Comparison of ENCODE assay signal across 2 cellular contexts in genomic region chr1:161260939-161261858, GRCh38.
A peak's percentile ranks its signal among the peaks of the same experiment; 100 is the strongest.
TF ChIP-seq lines count a peak whose summit lies in the region.

No MANE protein-coding gene starts in this region.

TF ChIP-seq in liver, 16 proteins besides CTCF, POLR2A, EP300 and RAD21:
- TF ChIP-seq, protein P1, sequence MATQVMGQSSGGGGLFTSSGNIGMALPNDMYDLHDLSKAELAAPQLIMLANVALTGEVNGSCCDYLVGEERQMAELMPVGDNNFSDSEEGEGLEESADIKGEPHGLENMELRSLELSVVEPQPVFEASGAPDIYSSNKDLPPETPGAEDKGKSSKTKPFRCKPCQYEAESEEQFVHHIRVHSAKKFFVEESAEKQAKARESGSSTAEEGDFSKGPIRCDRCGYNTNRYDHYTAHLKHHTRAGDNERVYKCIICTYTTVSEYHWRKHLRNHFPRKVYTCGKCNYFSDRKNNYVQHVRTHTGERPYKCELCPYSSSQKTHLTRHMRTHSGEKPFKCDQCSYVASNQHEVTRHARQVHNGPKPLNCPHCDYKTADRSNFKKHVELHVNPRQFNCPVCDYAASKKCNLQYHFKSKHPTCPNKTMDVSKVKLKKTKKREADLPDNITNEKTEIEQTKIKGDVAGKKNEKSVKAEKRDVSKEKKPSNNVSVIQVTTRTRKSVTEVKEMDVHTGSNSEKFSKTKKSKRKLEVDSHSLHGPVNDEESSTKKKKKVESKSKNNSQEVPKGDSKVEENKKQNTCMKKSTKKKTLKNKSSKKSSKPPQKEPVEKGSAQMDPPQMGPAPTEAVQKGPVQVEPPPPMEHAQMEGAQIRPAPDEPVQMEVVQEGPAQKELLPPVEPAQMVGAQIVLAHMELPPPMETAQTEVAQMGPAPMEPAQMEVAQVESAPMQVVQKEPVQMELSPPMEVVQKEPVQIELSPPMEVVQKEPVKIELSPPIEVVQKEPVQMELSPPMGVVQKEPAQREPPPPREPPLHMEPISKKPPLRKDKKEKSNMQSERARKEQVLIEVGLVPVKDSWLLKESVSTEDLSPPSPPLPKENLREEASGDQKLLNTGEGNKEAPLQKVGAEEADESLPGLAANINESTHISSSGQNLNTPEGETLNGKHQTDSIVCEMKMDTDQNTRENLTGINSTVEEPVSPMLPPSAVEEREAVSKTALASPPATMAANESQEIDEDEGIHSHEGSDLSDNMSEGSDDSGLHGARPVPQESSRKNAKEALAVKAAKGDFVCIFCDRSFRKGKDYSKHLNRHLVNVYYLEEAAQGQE (IDR thresholded peaks at IDR 0.05) = peak; percentile 46
- no peak for TF ChIP-seq NR2F2 (IDR thresholded peaks at IDR 0.05)
- peak in 1 of 2 donors; percentile 36 for TF ChIP-seq HNF4A (conservative IDR thresholded peaks at IDR 0.05)

TF ChIP-seq in WTC11, 78 proteins besides CTCF, POLR2A, EP300 and RAD21:
- TF ChIP-seq NFE2L1 (CRISPR knock-in tag; IDR thresholded peaks at IDR 0.05) = no peak
- TF ChIP-seq RORB (CRISPR knock-in tag; IDR thresholded peaks at IDR 0.05) = no peak
- no peak for TF ChIP-seq ESRRA (CRISPR knock-in tag; IDR thresholded peaks at IDR 0.05; ENCODE audit: borderline replicate concordance)
- no peak for TF ChIP-seq ZNF138 (CRISPR knock-in tag; conservative IDR thresholded peaks at IDR 0.05)
- TF ChIP-seq ZNF396 (CRISPR knock-in tag; IDR thresholded peaks at IDR 0.05; ENCODE audit: borderline replicate concordance) = no peak
- no peak for TF ChIP-seq ATF3 (CRISPR knock-in tag; conservative IDR thresholded peaks at IDR 0.05)
- TF ChIP-seq NR2C2 (CRISPR knock-in tag; IDR thresholded peaks at IDR 0.05) = no peak
- TF ChIP-seq RELA (CRISPR knock-in tag; IDR thresholded peaks at IDR 0.05; ENCODE audit: borderline replicate concordance) = no peak
- no peak for TF ChIP-seq ERG (CRISPR knock-in tag; IDR thresholded peaks at IDR 0.05)
- TF ChIP-seq ZNF263 (CRISPR knock-in tag; IDR thresholded peaks at IDR 0.05; ENCODE audit: low read depth) = no peak
- TF ChIP-seq GTF2I (CRISPR knock-in tag; conservative IDR thresholded peaks at IDR 0.05) = no peak
- TF ChIP-seq ZNF425 (CRISPR knock-in tag; conservative IDR thresholded peaks at IDR 0.05) = no peak
- TF ChIP-seq NR3C1 (CRISPR knock-in tag; conservative IDR thresholded peaks at IDR 0.05; ENCODE audit: low read depth) = no peak
- no peak for TF ChIP-seq CBFB (CRISPR knock-in tag; IDR thresholded peaks at IDR 0.05; ENCODE audit: low read depth)
- no peak for TF ChIP-seq MXD4 (CRISPR knock-in tag; IDR thresholded peaks at IDR 0.05; ENCODE audit: borderline replicate concordance)
- TF ChIP-seq, protein P2, sequence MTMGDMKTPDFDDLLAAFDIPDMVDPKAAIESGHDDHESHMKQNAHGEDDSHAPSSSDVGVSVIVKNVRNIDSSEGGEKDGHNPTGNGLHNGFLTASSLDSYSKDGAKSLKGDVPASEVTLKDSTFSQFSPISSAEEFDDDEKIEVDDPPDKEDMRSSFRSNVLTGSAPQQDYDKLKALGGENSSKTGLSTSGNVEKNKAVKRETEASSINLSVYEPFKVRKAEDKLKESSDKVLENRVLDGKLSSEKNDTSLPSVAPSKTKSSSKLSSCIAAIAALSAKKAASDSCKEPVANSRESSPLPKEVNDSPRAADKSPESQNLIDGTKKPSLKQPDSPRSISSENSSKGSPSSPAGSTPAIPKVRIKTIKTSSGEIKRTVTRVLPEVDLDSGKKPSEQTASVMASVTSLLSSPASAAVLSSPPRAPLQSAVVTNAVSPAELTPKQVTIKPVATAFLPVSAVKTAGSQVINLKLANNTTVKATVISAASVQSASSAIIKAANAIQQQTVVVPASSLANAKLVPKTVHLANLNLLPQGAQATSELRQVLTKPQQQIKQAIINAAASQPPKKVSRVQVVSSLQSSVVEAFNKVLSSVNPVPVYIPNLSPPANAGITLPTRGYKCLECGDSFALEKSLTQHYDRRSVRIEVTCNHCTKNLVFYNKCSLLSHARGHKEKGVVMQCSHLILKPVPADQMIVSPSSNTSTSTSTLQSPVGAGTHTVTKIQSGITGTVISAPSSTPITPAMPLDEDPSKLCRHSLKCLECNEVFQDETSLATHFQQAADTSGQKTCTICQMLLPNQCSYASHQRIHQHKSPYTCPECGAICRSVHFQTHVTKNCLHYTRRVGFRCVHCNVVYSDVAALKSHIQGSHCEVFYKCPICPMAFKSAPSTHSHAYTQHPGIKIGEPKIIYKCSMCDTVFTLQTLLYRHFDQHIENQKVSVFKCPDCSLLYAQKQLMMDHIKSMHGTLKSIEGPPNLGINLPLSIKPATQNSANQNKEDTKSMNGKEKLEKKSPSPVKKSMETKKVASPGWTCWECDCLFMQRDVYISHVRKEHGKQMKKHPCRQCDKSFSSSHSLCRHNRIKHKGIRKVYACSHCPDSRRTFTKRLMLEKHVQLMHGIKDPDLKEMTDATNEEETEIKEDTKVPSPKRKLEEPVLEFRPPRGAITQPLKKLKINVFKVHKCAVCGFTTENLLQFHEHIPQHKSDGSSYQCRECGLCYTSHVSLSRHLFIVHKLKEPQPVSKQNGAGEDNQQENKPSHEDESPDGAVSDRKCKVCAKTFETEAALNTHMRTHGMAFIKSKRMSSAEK (CRISPR knock-in tag; IDR thresholded peaks at IDR 0.05; ENCODE audit: borderline replicate concordance) = no peak
- no peak for TF ChIP-seq SMAD3 (CRISPR knock-in tag; IDR thresholded peaks at IDR 0.05; ENCODE audit: borderline replicate concordance)
- TF ChIP-seq, protein P3, sequence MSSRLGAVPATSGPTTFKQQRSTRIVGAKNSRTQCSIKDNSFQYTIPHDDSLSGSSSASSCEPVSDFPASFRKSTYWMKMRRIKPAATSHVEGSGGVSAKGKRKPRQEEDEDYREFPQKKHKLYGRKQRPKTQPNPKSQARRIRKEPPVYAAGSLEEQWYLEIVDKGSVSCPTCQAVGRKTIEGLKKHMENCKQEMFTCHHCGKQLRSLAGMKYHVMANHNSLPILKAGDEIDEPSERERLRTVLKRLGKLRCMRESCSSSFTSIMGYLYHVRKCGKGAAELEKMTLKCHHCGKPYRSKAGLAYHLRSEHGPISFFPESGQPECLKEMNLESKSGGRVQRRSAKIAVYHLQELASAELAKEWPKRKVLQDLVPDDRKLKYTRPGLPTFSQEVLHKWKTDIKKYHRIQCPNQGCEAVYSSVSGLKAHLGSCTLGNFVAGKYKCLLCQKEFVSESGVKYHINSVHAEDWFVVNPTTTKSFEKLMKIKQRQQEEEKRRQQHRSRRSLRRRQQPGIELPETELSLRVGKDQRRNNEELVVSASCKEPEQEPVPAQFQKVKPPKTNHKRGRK (CRISPR knock-in tag; IDR thresholded peaks at IDR 0.05; ENCODE audit: borderline replicate concordance) = no peak
TF ChIP-seq in WTC11: peak in this region for 0.
